17 cellular contexts compared by ENCODE assay signal in genomic region chr9:99399476-99399875, GRCh38.
DNase-seq lines count a peak whose midpoint lies in the region; ATAC-seq and TF ChIP-seq lines count a peak whose summit lies in the region.
"Had no signal": no experiment of that assay in that cellular context is flagged by ENCODE, and none has a peak within 500 bp of the region (broad histone marks: within the 10 kb centered on the region; RNA-seq: fewer than 3 reads in every experiment).

No MANE protein-coding gene starts in this region.

- no peak for DNase-seq in left ventricle myocardium inferior
- no peak for DNase-seq in Right ventricle myocardium inferior (ENCODE audit: missing footprints)
- DNase-seq in gastrocnemius medialis = no peak
- no peak for DNase-seq in activated naive CD4-positive, alpha-beta T cell treated with anti-CD3 and anti-CD28 coated beads for 36 hours
- DNase-seq in NCI-H345 (lab: John Stamatoyannopoulos, UW) = no peak
- no peak for DNase-seq in MCF 10A (ENCODE audit: unreplicated experiment)
- DNase-seq: AML-193; CD4-positive, alpha-beta T cell; GF-D8; GOT3; H7 had no signal

- no peaks in the 10 kb centered on the region for H3K4me1 Mint-ChIP-seq in activated naive CD4-positive, alpha-beta T cell treated with anti-CD3 and anti-CD28 coated beads for 36 hours (ENCODE audit: low read depth)
- no peaks in the 10 kb centered on the region for H3K4me1 Mint-ChIP-seq in MCF 10A (ENCODE audit: insufficient read depth, unreplicated experiment)
- H3K4me1 Mint-ChIP-seq: IgD-negative memory B cell had no signal

- H3K27ac Mint-ChIP-seq in activated naive CD4-positive, alpha-beta T cell treated with anti-CD3 and anti-CD28 coated beads for 36 hours = no peak overlapping the region
- no peak overlapping the region for H3K27ac Mint-ChIP-seq in MCF 10A (ENCODE audit: low read depth, unreplicated experiment)
- H3K27ac Mint-ChIP-seq: CD4-positive, alpha-beta T cell; IgD-negative memory B cell had no signal

- H3K27ac ChIP-seq in left ventricle myocardium inferior (replicated peaks) = peak overlapping the region; percentile 47
- H3K27ac ChIP-seq in mesodermal cell (ENCODE audit: low read depth, low read length, severe bottlenecking) = peak overlapping the region; percentile 52
- H3K27ac ChIP-seq in gastrocnemius medialis = peak overlapping the region; percentile 22 to 55 (median 36)
- H3K27ac ChIP-seq: 22Rv1, A549, C4-2B had no signal

- in situ Hi-C loops in gastrocnemius medialis (cut with MboI; ENCODE audit: low sequenced_read_pairs in 4 of 4) = no loop called here

- no peaks in the 10 kb centered on the region for H3K36me3 Mint-ChIP-seq in activated naive CD4-positive, alpha-beta T cell treated with anti-CD3 and anti-CD28 coated beads for 36 hours (ENCODE audit: low read depth)
- H3K36me3 Mint-ChIP-seq in MCF 10A (ENCODE audit: insufficient read depth, unreplicated experiment) = no peaks in the 10 kb centered on the region
- H3K36me3 Mint-ChIP-seq: IgD-negative memory B cell had no signal

- H3K27me3 Mint-ChIP-seq in activated naive CD4-positive, alpha-beta T cell treated with anti-CD3 and anti-CD28 coated beads for 36 hours (ENCODE audit: low read depth) = peaks cover 2% of the 10 kb centered on the region
- H3K27me3 Mint-ChIP-seq in MCF 10A (ENCODE audit: insufficient read depth, unreplicated experiment) = no peaks in the 10 kb centered on the region
- H3K27me3 Mint-ChIP-seq: CD4-positive, alpha-beta T cell; IgD-negative memory B cell had no signal

- H3K4me3 ChIP-seq in left ventricle myocardium inferior (no peak overlapping the region), mesodermal cell (ENCODE audit: extremely low read depth, insufficient read depth, low read length, poor library complexity, severe bottlenecking) (no peak overlapping the region), gastrocnemius medialis (no peak overlapping the region)
- H3K4me3 ChIP-seq: A549 had no signal

- no peak for TF ChIP-seq POLR2A in gastrocnemius medialis (IDR thresholded peaks at IDR 0.05)

- H3K4me3 Mint-ChIP-seq in activated naive CD4-positive, alpha-beta T cell treated with anti-CD3 and anti-CD28 coated beads for 36 hours = no peak overlapping the region
- no peak overlapping the region for H3K4me3 Mint-ChIP-seq in MCF 10A (ENCODE audit: unreplicated experiment)
- H3K4me3 Mint-ChIP-seq: CD4-positive, alpha-beta T cell; IgD-negative memory B cell had no signal

- no peaks in the 10 kb centered on the region for H3K36me3 ChIP-seq in left ventricle myocardium inferior
- H3K36me3 ChIP-seq in mesodermal cell (ENCODE audit: control insufficient read depth, insufficient read depth, low read length) = no peaks in the 10 kb centered on the region
- H3K36me3 ChIP-seq in gastrocnemius medialis = no peaks in the 10 kb centered on the region

- H3K27me3 ChIP-seq in left ventricle myocardium inferior (ENCODE audit: low read depth) (no peaks in the 10 kb centered on the region), gastrocnemius medialis (no peaks in the 10 kb centered on the region)

- intact Hi-C loops in left ventricle myocardium inferior (cut with micrococcal nuclease) = no loop called here
- intact Hi-C loops in Right ventricle myocardium inferior (cut with DNase I) = no loop called here
- intact Hi-C loops in gastrocnemius medialis (cut with DNase I; ENCODE audit: low total_unique reads) = no loop called here
- intact Hi-C loops in activated naive CD4-positive, alpha-beta T cell treated with anti-CD3 and anti-CD28 coated beads for 36 hours (cut with micrococcal nuclease) = no loop called here
- intact Hi-C loops in MCF 10A (cut with micrococcal nuclease) = no loop called here

- H3K9me3 Mint-ChIP-seq in activated naive CD4-positive, alpha-beta T cell treated with anti-CD3 and anti-CD28 coated beads for 36 hours = peaks cover 2% of the 10 kb centered on the region
- no peaks in the 10 kb centered on the region for H3K9me3 Mint-ChIP-seq in MCF 10A (ENCODE audit: unreplicated experiment)
- H3K9me3 Mint-ChIP-seq: CD4-positive, alpha-beta T cell; IgD-negative memory B cell had no signal

- WGBS in mesodermal cell (ENCODE audit: insufficient coverage in 2 of 2), 2 experiments = 93 to 99% methylated on average over 4 to 5 of the region's 5 CpGs

- ATAC-seq in Right ventricle myocardium inferior (no peak), gastrocnemius medialis (no peak)
- ATAC-seq: A549 had no signal

- no peaks in the 10 kb centered on the region for H3K9me3 ChIP-seq in left ventricle myocardium inferior (replicated peaks)
- no peaks in the 10 kb centered on the region for H3K9me3 ChIP-seq in mesodermal cell (ENCODE audit: control insufficient read depth, low read length)
- H3K9me3 ChIP-seq in gastrocnemius medialis = no peaks in the 10 kb centered on the region
- H3K9me3 ChIP-seq: A549, Caco-2 had no signal

- TF ChIP-seq CTCF in left ventricle myocardium inferior (IDR thresholded peaks at IDR 0.05; ENCODE audit: borderline replicate concordance) = no peak
- TF ChIP-seq CTCF in gastrocnemius medialis (IDR thresholded peaks at IDR 0.05 in 4 of 5, conservative IDR thresholded peaks at IDR 0.05 in 1 of 5) = no peak
- TF ChIP-seq CTCF in MCF 10A (IDR thresholded peaks at IDR 0.05; ENCODE audit: unreplicated experiment) = no peak

- no TSS peak for BruUV-seq in MCF 10A (replicated peaks; lab: Mats Ljungman, UMichigan)

- no peaks in the 10 kb centered on the region for H3K4me1 ChIP-seq in left ventricle myocardium inferior
- H3K4me1 ChIP-seq in mesodermal cell (ENCODE audit: control insufficient read depth, insufficient read depth, low read length, poor library complexity, severe bottlenecking) = no peaks in the 10 kb centered on the region
- H3K4me1 ChIP-seq in gastrocnemius medialis = peaks cover 1 to 2% of the 10 kb centered on the region in 2 donors
- H3K4me1 ChIP-seq: A549, Caco-2 had no signal

- CTCF ChIA-PET in activated naive CD4-positive, alpha-beta T cell treated with anti-CD3 and anti-CD28 coated beads for 36 hours (lab: Charles Lee) = interaction anchor here (0.6 kb wide), 1 partner anchor 667 kb away, joined by 3 read pairs; no protein-coding TSS in a partner anchor
- CTCF ChIA-PET in MCF 10A (lab: Yijun Ruan, JAX) = interaction anchor here (0.7 kb wide), 1 partner anchor 9 kb away, joined by 4 read pairs; no protein-coding TSS in a partner anchor

- POLR2A ChIA-PET in MCF 10A (lab: Yijun Ruan, JAX) = interaction anchor here (0.6 kb wide), 1 partner anchor 15 kb away, joined by 3 read pairs; no protein-coding TSS in a partner anchor
